Comparison of ENCODE assay signal across 15 cellular contexts in the genomic region with DNA sequence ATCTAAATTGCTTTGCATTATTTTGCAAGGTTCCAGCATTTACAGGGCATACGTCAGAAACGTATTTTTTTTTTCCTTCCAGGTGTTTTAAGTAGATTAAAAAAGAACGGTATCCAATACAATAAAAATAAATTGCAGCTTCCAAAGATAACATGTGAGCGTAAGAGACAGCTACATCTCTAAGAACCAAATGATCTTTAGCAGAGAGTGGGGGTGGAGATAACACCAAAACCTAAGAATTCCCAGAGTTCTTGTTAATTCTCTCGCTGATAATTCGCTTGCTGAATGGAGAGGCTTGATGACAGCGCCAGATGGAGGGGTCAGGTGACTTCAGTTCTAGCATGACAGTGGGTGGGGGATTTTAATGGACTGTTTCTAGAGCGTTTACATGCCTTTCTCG. TPM values are rescaled to one million over a fixed set of nuclear protein-coding genes. Genes with fewer than 3 reads are reported as not detected.
DNase-seq lines count a peak whose midpoint lies in the region; FAIRE-seq and TF ChIP-seq lines count a peak whose summit lies in the region.
"Had no signal": no experiment of that assay in that cellular context is flagged by ENCODE, and none has a peak within 500 bp of the region (broad histone marks: within the 10 kb centered on the region; RNA-seq: fewer than 3 reads in every experiment).

No MANE protein-coding gene starts in this region.

- peaks cover 4 to 11% (median 4%) of the 10 kb centered on the region in 3 experiments for H3K36me3 Mint-ChIP-seq in H9 (ENCODE audit: insufficient read depth in 1 of 3, low read depth in 3 of 3)
- H3K36me3 Mint-ChIP-seq: T-cell had no signal

- no peaks in the 10 kb centered on the region for H3K79me1 ChIP-seq in H9 (ENCODE audit: insufficient read depth, low read depth, low read length, poor library complexity, severe bottlenecking)

- H2BK12ac ChIP-seq in H9 (ENCODE audit: insufficient read length, low read depth, low read length): no peak overlapping the region

- no peak overlapping the region for H3K4ac ChIP-seq in H9 (ENCODE audit: low read depth, low read length)

- H3K27ac Mint-ChIP-seq in H9: no peak overlapping the region
- H3K27ac Mint-ChIP-seq: T-cell had no signal

- H3T11ph ChIP-seq in H9 (ENCODE audit: low read length): no peak overlapping the region

- H3K79me2 ChIP-seq in H9 (ENCODE audit: insufficient read depth, low read length) (no peaks in the 10 kb centered on the region), osteoblast (ENCODE audit: insufficient read depth, low read length) (no peaks in the 10 kb centered on the region)

- no peak for FAIRE-seq in frontal cortex (lab: Jason Lieb, UNC)

- peak overlapping the region; percentile 29 to 67; a peak in 4 of 5 replicates for H3K4me3 Mint-ChIP-seq in H9
- H3K4me3 Mint-ChIP-seq: T-cell had no signal

- H4K20me1 ChIP-seq in H9 (ENCODE audit: control insufficient read depth, insufficient read depth, insufficient read length) (no peaks in the 10 kb centered on the region), osteoblast (ENCODE audit: insufficient read depth, low read length) (no peaks in the 10 kb centered on the region)

- peaks cover 50 to 55% of the 10 kb centered on the region in 2 experiments for H3K9me3 Mint-ChIP-seq in H9
- H3K9me3 Mint-ChIP-seq: T-cell had no signal

- no peak overlapping the region for H3K23ac ChIP-seq in H9 (ENCODE audit: insufficient read length, low read depth, low read length)

- H3K27ac ChIP-seq in H9 (ENCODE audit: insufficient read length, low read depth, low read length) (no peak overlapping the region), dorsolateral prefrontal cortex (peak overlapping the region in 53 of 59 donors; percentile 23 to 90 (median 81)), osteoblast (ENCODE audit: low read depth, low read length) (no peak overlapping the region)
- H3K27ac ChIP-seq: brain microvascular endothelial cell, C4-2B, HL-60, stomach had no signal

- TF ChIP-seq CTCF in H9 (conservative IDR thresholded peaks at IDR 0.05) (no peak), dorsolateral prefrontal cortex (IDR thresholded peaks at IDR 0.05 in 54 of 56, conservative IDR thresholded peaks at IDR 0.05 in 2 of 56; ENCODE audit: low read depth in 1 of 56, partially characterized antibody in 56 of 56) (no peak), osteoblast (IDR thresholded peaks at IDR 0.05; ENCODE audit: extremely low read depth, low read depth, low read length) (no peak), GM20000 (IDR thresholded peaks at IDR 0.05; ENCODE audit: extremely low read depth, missing control alignments) (no peak)

- H4K8ac ChIP-seq in H9 (replicated peaks; ENCODE audit: insufficient read length, low read depth, low read length): no peak overlapping the region

- H3K27me3 ChIP-seq in H9 (ENCODE audit: insufficient read depth, low read length): no peaks in the 10 kb centered on the region
- peaks cover 0 to 82% (median 27%) of the 10 kb centered on the region in 45 donors for H3K27me3 ChIP-seq in dorsolateral prefrontal cortex
- no peaks in the 10 kb centered on the region for H3K27me3 ChIP-seq in osteoblast (ENCODE audit: insufficient read depth, low read length)
- H3K27me3 ChIP-seq: brain microvascular endothelial cell had no signal

- H3K4me2 ChIP-seq in H9 (ENCODE audit: insufficient read depth, insufficient read length, low read length): no peak overlapping the region
- H3K4me2 ChIP-seq in osteoblast (ENCODE audit: insufficient read depth, low read length): no peak overlapping the region

- no peak overlapping the region for H3K18ac ChIP-seq in H9 (ENCODE audit: insufficient read length, low read depth, low read length)

- no peak overlapping the region for H2BK15ac ChIP-seq in H9 (ENCODE audit: low read depth, low read length)

- no peak overlapping the region for H2BK20ac ChIP-seq in H9 (ENCODE audit: low read depth, low read length, poor library complexity, severe bottlenecking)

- H4K5ac ChIP-seq in H9 (ENCODE audit: insufficient read length, low read depth, low read length): no peak overlapping the region

- peaks cover 3% of the 10 kb centered on the region for H3K23me2 ChIP-seq in H9 (ENCODE audit: insufficient read length, low read depth, low read length, poor library complexity, severe bottlenecking)

- no peak overlapping the region for H4K91ac ChIP-seq in H9 (ENCODE audit: insufficient read length, low read depth, low read length)

- no CpG with 5 or more reads among the region's 9 CpGs for WGBS in H9 (ENCODE audit: extremely low coverage, insufficient read length, low lambda C conversion rate)

- no peaks in the 10 kb centered on the region for H3K9me3 ChIP-seq in H9 (ENCODE audit: control insufficient read depth, low read depth, low read length)
- no peaks in the 10 kb centered on the region for H3K9me3 ChIP-seq in osteoblast (ENCODE audit: low read depth, low read length)
- H3K9me3 ChIP-seq: stomach had no signal

- no peak overlapping the region for H2BK5ac ChIP-seq in H9 (ENCODE audit: insufficient read length, low read length)

- DNase-seq in H9: no peak
- peak; percentile 77 for DNase-seq in NCI-H82 (lab: John Stamatoyannopoulos, UW)
- DNase-seq in dorsolateral prefrontal cortex: peak in 2 of 10 donors; percentile 36 to 57
- peak; percentile 27 for DNase-seq in osteoblast (ENCODE audit: insufficient read length, low spot score, missing footprints)
- no peak for DNase-seq in ecto neural progenitor cell (ENCODE audit: low spot score)
- no peak for DNase-seq in GM20000 (ENCODE audit: low spot score)
- DNase-seq in frontal cortex (ENCODE audit: low spot score in 2 of 2): no peak
- no peak for DNase-seq in HK-2 (ENCODE audit: unreplicated experiment)
- DNase-seq: activated CD4-positive, alpha-beta T cell treated with anti-CD3 and anti-CD28 coated beads, Interleukin-2, amount 50 U/mL, for 1 hour; brain microvascular endothelial cell; right cardiac atrium; stomach; T-cell had no signal

- H2AFZ ChIP-seq in H9 (ENCODE audit: low read length) (no peak overlapping the region), osteoblast (ENCODE audit: low read length) (no peak overlapping the region)

- no peaks in the 10 kb centered on the region for H3K27me3 Mint-ChIP-seq in H9 (ENCODE audit: low read depth)

- H3K36me3 ChIP-seq in osteoblast (ENCODE audit: insufficient read depth, low read length): no peaks in the 10 kb centered on the region
- H3K36me3 ChIP-seq: brain microvascular endothelial cell, stomach had no signal

- no peaks in the 10 kb centered on the region; the same call in 1 of the 2 replicates for H3K4me1 ChIP-seq in H9 (ENCODE audit: insufficient read depth, low read length)
- H3K4me1 ChIP-seq in osteoblast (ENCODE audit: insufficient read depth, low read length): peaks cover 3% of the 10 kb centered on the region

- no peak overlapping the region for H3K14ac ChIP-seq in H9 (ENCODE audit: insufficient read depth, low read length)

- no peak overlapping the region for H3K9ac ChIP-seq in H9 (ENCODE audit: extremely low read depth, insufficient read length, low read length)

- intact Hi-C loops in dorsolateral prefrontal cortex (cut with DNase I): no loop called here

- no peak overlapping the region for H2AK5ac ChIP-seq in H9 (ENCODE audit: insufficient read length, low read length)

- peaks cover 13 to 27% of the 10 kb centered on the region in 2 experiments for H3K4me1 Mint-ChIP-seq in H9

- no peak overlapping the region for H2BK120ac ChIP-seq in H9 (ENCODE audit: low read depth, low read length, poor library complexity, severe bottlenecking)

- H3K4me3 ChIP-seq in dorsolateral prefrontal cortex (peak overlapping the region; percentile 31 to 75 (median 58)), osteoblast (ENCODE audit: insufficient read depth, low read length) (no peak overlapping the region)

- no peak overlapping the region for H3K56ac ChIP-seq in H9 (ENCODE audit: insufficient read length, low read depth, low read length)

RNA-seq across cellular contexts. Expression of a gene that starts 2.3 kb away (rescaled TPM):
- total RNA-seq in H9 (2021) (4.7 and 6.9 TPM in 2 replicates), dorsolateral prefrontal cortex (100 to 1,000 TPM in 11 of 120 experiments, 10 to 100 TPM in 109; 37.8 to 131 (median 77.3) TPM), osteoblast (14.1 and 16.2 TPM in 2 replicates), frontal cortex (84.8 TPM)

Comparison
In these comparisons a context has a peak if more than half of its experiments do, and no peak if none do; other contexts are left out.
1. DNase-seq: peak in NCI-H82 (single experiment) and osteoblast (single experiment); none in H9 (single experiment), ecto neural progenitor cell (single experiment), GM20000 (single experiment), frontal cortex (0 of 2) and HK-2 (single experiment).
2. H3K27ac ChIP-seq: peak in dorsolateral prefrontal cortex (53 of 59); none in H9 (single experiment) and osteoblast (single experiment).